In genomic region chr5:124580925-124581821, GRCh38 we compare ENCODE assay signal across 14 cellular contexts.
DNase-seq lines count a peak whose midpoint lies in the region; ATAC-seq, FAIRE-seq and TF ChIP-seq lines count a peak whose summit lies in the region.
"Had no signal": no experiment of that assay in that cellular context is flagged by ENCODE, and none has a peak within 500 bp of the region (broad histone marks: within the 10 kb centered on the region; RNA-seq: fewer than 3 reads in every experiment).

No MANE protein-coding gene starts in this region.

- no peaks in the 10 kb centered on the region for H3K79me1 ChIP-seq in H9 (ENCODE audit: insufficient read depth, low read depth, low read length, poor library complexity, severe bottlenecking)

- H3K9me3 Mint-ChIP-seq in H9: peaks cover 14 to 15% of the 10 kb centered on the region in 2 experiments; a peak in 4 of 5 replicates
- H3K9me3 Mint-ChIP-seq: activated CD8-positive, alpha-beta T cell treated with anti-CD3 and anti-CD28 coated beads for 36 hours; T-helper 2 cell treated with Interferon-gamma antibody and Interleukin-4, amounts not matched to agents 5 μg/mL and 100 μg/mL, for 36 hours had no signal

- H3K36me3 ChIP-seq in iPS DF 6.9 (ENCODE audit: control insufficient read depth, insufficient read depth, low read length) (no peaks in the 10 kb centered on the region), pancreas (no peaks in the 10 kb centered on the region)

- H3K9ac ChIP-seq in H9 (ENCODE audit: extremely low read depth, insufficient read length, low read length): no peak overlapping the region

- no peak overlapping the region for H4K91ac ChIP-seq in H9 (ENCODE audit: insufficient read length, low read depth, low read length)

- H2BK15ac ChIP-seq in H9 (ENCODE audit: low read depth, low read length): no peak overlapping the region

- peaks cover 5 to 16% (median 10%) of the 10 kb centered on the region in 3 experiments; a peak in 5 of 7 replicates for H3K36me3 Mint-ChIP-seq in H9 (ENCODE audit: insufficient read depth in 1 of 3, low read depth in 3 of 3)
- H3K36me3 Mint-ChIP-seq: CD4-positive, CD25-positive, alpha-beta regulatory T cell had no signal

- no peak overlapping the region for H2AK5ac ChIP-seq in H9 (ENCODE audit: insufficient read length, low read length)

- H3K27me3 Mint-ChIP-seq in H9 (ENCODE audit: low read depth): no peaks in the 10 kb centered on the region

- H3T11ph ChIP-seq in H9 (ENCODE audit: low read length): no peak overlapping the region

- H3K4me2 ChIP-seq in H9 (ENCODE audit: insufficient read depth, insufficient read length, low read length): peak overlapping the region; percentile 0

- peak; percentile 96 for DNase-seq in H9
- DNase-seq in iPS DF 6.9 (ENCODE audit: low read depth, low spot score): peak; percentile 89
- DNase-seq in pancreas: peak; percentile 27 to 59 (median 44)
- no peak for DNase-seq in OCI-M2 (lab: John Stamatoyannopoulos, UW; ENCODE audit: unreplicated experiment)
- DNase-seq in G401 (ENCODE audit: low spot score): no peak
- DNase-seq in NCI-H226: no peak
- DNase-seq: activated CD8-positive, alpha-beta T cell treated with anti-CD3 and anti-CD28 coated beads for 36 hours; activated naive CD4-positive, alpha-beta T cell; CD4-positive, CD25-positive, alpha-beta regulatory T cell; OCI-M1 had no signal

- no peak overlapping the region for H2AFZ ChIP-seq in H9 (ENCODE audit: low read length)

- H3K14ac ChIP-seq in H9 (ENCODE audit: insufficient read depth, low read length): no peak overlapping the region

- ATAC-seq in pancreas: peak; percentile 72 to 89 (median 84)
- no peak for ATAC-seq in GM18861 (IDR thresholded peaks at IDR 0.05; ENCODE audit: unreplicated experiment)
- ATAC-seq: activated CD8-positive, alpha-beta T cell treated with anti-CD3 and anti-CD28 coated beads for 36 hours had no signal

- no peak overlapping the region for H3K23ac ChIP-seq in H9 (ENCODE audit: insufficient read length, low read depth, low read length)

- no peaks in the 10 kb centered on the region for H4K20me1 ChIP-seq in H9 (ENCODE audit: control insufficient read depth, insufficient read depth, insufficient read length)

- H3K56ac ChIP-seq in H9 (ENCODE audit: insufficient read length, low read depth, low read length): no peak overlapping the region

- peak overlapping the region; percentile 35 to 65; a peak in 4 of 5 replicates for H3K4me3 Mint-ChIP-seq in H9
- H3K4me3 Mint-ChIP-seq: activated CD8-positive, alpha-beta T cell treated with anti-CD3 and anti-CD28 coated beads for 36 hours; T-helper 2 cell treated with Interferon-gamma antibody and Interleukin-4, amounts not matched to agents 5 μg/mL and 100 μg/mL, for 36 hours had no signal

- no peak overlapping the region for H2BK120ac ChIP-seq in H9 (ENCODE audit: low read depth, low read length, poor library complexity, severe bottlenecking)

- H2BK12ac ChIP-seq in H9 (ENCODE audit: insufficient read length, low read depth, low read length): no peak overlapping the region

- H3K79me2 ChIP-seq in H9 (ENCODE audit: insufficient read depth, low read length): no peaks in the 10 kb centered on the region

- no peak overlapping the region for H4K5ac ChIP-seq in H9 (ENCODE audit: insufficient read length, low read depth, low read length)

- peak overlapping the region; percentile 16 for H3K18ac ChIP-seq in H9 (ENCODE audit: insufficient read length, low read depth, low read length)

- H3K4me3 ChIP-seq in iPS DF 6.9 (ENCODE audit: low read length): no peak overlapping the region
- no peak overlapping the region for H3K4me3 ChIP-seq in pancreas
- H3K4me3 ChIP-seq: coronary artery had no signal

- H3K23me2 ChIP-seq in H9 (ENCODE audit: insufficient read length, low read depth, low read length, poor library complexity, severe bottlenecking): no peaks in the 10 kb centered on the region

- intact Hi-C loops in pancreas (cut with DNase I): no loop called here

- WGBS in H9 (ENCODE audit: extremely low coverage, insufficient read length, low lambda C conversion rate): no CpG with 5 or more reads among the region's 9 CpGs
- no CpG with 5 or more reads among the region's 9 CpGs for WGBS in iPS DF 6.9 (ENCODE audit: insufficient coverage, insufficient read length)
- 20 to 24% methylated on average over 9 of the region's 9 CpGs for WGBS in pancreas, 2 donors

- H2BK5ac ChIP-seq in H9 (ENCODE audit: insufficient read length, low read length): no peak overlapping the region

- in situ Hi-C loops in G401 (cut with HindIII; ENCODE audit: low sequenced_read_pairs): no loop called here

- H3K4me1 Mint-ChIP-seq in H9: peaks cover 55 to 61% of the 10 kb centered on the region in 2 experiments

- H3K27ac ChIP-seq in H9 (ENCODE audit: insufficient read length, low read depth, low read length) (no peak overlapping the region), VCaP (peak overlapping the region; percentile 69), iPS DF 6.9 (ENCODE audit: low read length) (peak overlapping the region; percentile 5), pancreas (peak overlapping the region; percentile 11 to 66 (median 57))
- H3K27ac ChIP-seq: coronary artery had no signal

- H3K27me3 ChIP-seq in H9 (ENCODE audit: insufficient read depth, low read length) (no peaks in the 10 kb centered on the region), iPS DF 6.9 (ENCODE audit: control insufficient read depth, insufficient read depth, low read length) (peaks cover 6% of the 10 kb centered on the region; the same call in 1 of the 2 replicates), pancreas (no peaks in the 10 kb centered on the region)

- H4K8ac ChIP-seq in H9 (replicated peaks; ENCODE audit: insufficient read length, low read depth, low read length): no peak overlapping the region

- H3K9me3 ChIP-seq in H9 (ENCODE audit: control insufficient read depth, low read depth, low read length): no peaks in the 10 kb centered on the region
- no peaks in the 10 kb centered on the region for H3K9me3 ChIP-seq in iPS DF 6.9 (ENCODE audit: control insufficient read depth, insufficient read depth, low read length)
- H3K9me3 ChIP-seq in pancreas: no peaks in the 10 kb centered on the region

- H3K4me1 ChIP-seq in H9 (ENCODE audit: insufficient read depth, low read length) (peaks cover 27% of the 10 kb centered on the region), iPS DF 6.9 (ENCODE audit: control insufficient read depth, insufficient read depth, low read length) (peaks cover 6% of the 10 kb centered on the region), pancreas (peaks cover 4 to 15% (median 10%) of the 10 kb centered on the region in 3 donors)

- H2BK20ac ChIP-seq in H9 (ENCODE audit: low read depth, low read length, poor library complexity, severe bottlenecking): no peak overlapping the region

- FAIRE-seq in pancreas (lab: Jason Lieb, UNC): no peak

- no peak overlapping the region for H3K4ac ChIP-seq in H9 (ENCODE audit: low read depth, low read length)

- peak overlapping the region; percentile 87 to 99 (median 98) for H3K27ac Mint-ChIP-seq in H9
- H3K27ac Mint-ChIP-seq: activated CD8-positive, alpha-beta T cell treated with anti-CD3 and anti-CD28 coated beads for 36 hours; CD4-positive, CD25-positive, alpha-beta regulatory T cell; T-helper 2 cell treated with Interferon-gamma antibody and Interleukin-4, amounts not matched to agents 5 μg/mL and 100 μg/mL, for 36 hours had no signal

- no peak for TF ChIP-seq CTCF in H9 (conservative IDR thresholded peaks at IDR 0.05)
- no peak for TF ChIP-seq CTCF in VCaP (conservative IDR thresholded peaks at IDR 0.05)
- TF ChIP-seq CTCF in pancreas (IDR thresholded peaks at IDR 0.05): no peak

Comparison
In these comparisons a context has a peak if more than half of its experiments do, and no peak if none do; other contexts are left out.
1. DNase-seq: peak in H9 (single experiment), iPS DF 6.9 (single experiment) and pancreas (6 of 6); none in OCI-M2 (single experiment), G401 (single experiment) and NCI-H226 (single experiment).